ENCODE assay signal across 8 cellular contexts in genomic region chr17:38474707-38475106, GRCh38. TPM values are rescaled to one million over a fixed set of nuclear protein-coding genes. Genes with fewer than 3 reads are reported as not detected.
DNase-seq lines count a peak whose midpoint lies in the region; TF ChIP-seq lines count a peak whose summit lies in the region.
"Not testable (repeated sequence)": the region's sequence is repeated elsewhere in the genome, so short reads cannot be mapped to it uniquely, and the experiment has no call there.

No MANE protein-coding gene starts in this region.

- TF ChIP-seq POLR2A in sigmoid colon (IDR thresholded peaks at IDR 0.05) = not testable (repeated sequence)

- POLR2A ChIA-PET in activated CD4-positive, alpha-beta memory T cell treated with anti-CD3 and anti-CD28 coated beads for 36 hours (lab: Charles Lee) = not testable (repeated sequence)

- not testable (repeated sequence) for H3K79me2 ChIP-seq in Karpas-422 (ENCODE audit: low read length); hepatocyte

- DNase-seq in AG10803 (ENCODE audit: low read depth) (peak; percentile 59), Karpas-422 (peak; percentile 82), OCI-M1 (lab: John Stamatoyannopoulos, UW) (peak; percentile 70), endodermal cell (peak; percentile 84), sigmoid colon (peak; percentile 85)
- DNase-seq in activated CD4-positive, alpha-beta memory T cell treated with anti-CD3 and anti-CD28 coated beads for 36 hours = peak; percentile 15
- DNase-seq in hepatocyte (ENCODE audit: low spot score) = not testable (repeated sequence)

- H3K27me3 Mint-ChIP-seq in activated CD4-positive, alpha-beta memory T cell treated with anti-CD3 and anti-CD28 coated beads for 36 hours; endodermal cell (ENCODE audit: insufficient read depth): not testable (repeated sequence)

- WGBS in endodermal cell (ENCODE audit: insufficient coverage in 1 of 2, insufficient read length in 1 of 2), 2 experiments = 75% methylated on average over 8 of the region's 8 CpGs; no CpG with 5 or more reads in 1 of the 2 experiments
- 69% methylated on average over 8 of the region's 8 CpGs for WGBS in hepatocyte (ENCODE audit: low lambda C conversion rate, missing lambda C conversion rate)
- 68 to 71% methylated on average over 8 of the region's 8 CpGs for WGBS in sigmoid colon, 2 donors

- CTCF ChIA-PET in activated CD4-positive, alpha-beta memory T cell treated with anti-CD3 and anti-CD28 coated beads for 36 hours (lab: Charles Lee) = not testable (repeated sequence)

- not testable (repeated sequence) for H3K9ac ChIP-seq in Karpas-422 (ENCODE audit: low read length); endodermal cell (ENCODE audit: extremely low read depth, low read length, poor library complexity, severe bottlenecking)

- H3K4me1 Mint-ChIP-seq in activated CD4-positive, alpha-beta memory T cell treated with anti-CD3 and anti-CD28 coated beads for 36 hours (ENCODE audit: low read depth); endodermal cell: not testable (repeated sequence)

- H3K36me3 ChIP-seq in Karpas-422 (ENCODE audit: insufficient read depth, low read length); endodermal cell (ENCODE audit: control insufficient read depth, insufficient read depth, low read length); hepatocyte (replicated peaks; ENCODE audit: insufficient read depth, low read depth): not testable (repeated sequence)
- peaks cover 8 to 86% (median 32%) of the 10 kb centered on the region in 4 donors for H3K36me3 ChIP-seq in sigmoid colon

- H3K4me2 ChIP-seq in Karpas-422 (ENCODE audit: low read depth, low read length, poor library complexity, severe bottlenecking); hepatocyte: not testable (repeated sequence)

- TF ChIP-seq EP300 in sigmoid colon (IDR thresholded peaks at IDR 0.05) = not testable (repeated sequence)

- H4K20me1 ChIP-seq in Karpas-422 (ENCODE audit: insufficient read depth, low read depth, low read length); hepatocyte (ENCODE audit: insufficient read depth, poor library complexity, severe bottlenecking): not testable (repeated sequence)

- not testable (repeated sequence) for H3K27ac Mint-ChIP-seq in activated CD4-positive, alpha-beta memory T cell treated with anti-CD3 and anti-CD28 coated beads for 36 hours; endodermal cell

- H3K36me3 Mint-ChIP-seq in activated CD4-positive, alpha-beta memory T cell treated with anti-CD3 and anti-CD28 coated beads for 36 hours; endodermal cell (ENCODE audit: low read depth): not testable (repeated sequence)

- not testable (repeated sequence) for H3K4me3 Mint-ChIP-seq in activated CD4-positive, alpha-beta memory T cell treated with anti-CD3 and anti-CD28 coated beads for 36 hours; endodermal cell

- not testable (repeated sequence) for H2AFZ ChIP-seq in Karpas-422 (ENCODE audit: low read length); hepatocyte

- intact Hi-C loops in activated CD4-positive, alpha-beta memory T cell treated with anti-CD3 and anti-CD28 coated beads for 36 hours (cut with micrococcal nuclease); sigmoid colon (cut with DNase I): not testable (repeated sequence)

- TF ChIP-seq CTCF in AG10803 (conservative IDR thresholded peaks at IDR 0.05; ENCODE audit: low read length) (peak; percentile 43), GM12872 (IDR thresholded peaks at IDR 0.05; ENCODE audit: insufficient read depth, low read depth, low read length) (peak; percentile 57; the same call in 2 of the 3 replicates), endodermal cell (conservative IDR thresholded peaks at IDR 0.05) (peak; percentile 74), hepatocyte (IDR thresholded peaks at IDR 0.05; ENCODE audit: poor library complexity) (peak; percentile 28), sigmoid colon (IDR thresholded peaks at IDR 0.05) (peak in 1 of 4 experiments; percentile 13)

- H3K27ac ChIP-seq in Karpas-422 (ENCODE audit: low read length); endodermal cell (ENCODE audit: low read depth, low read length); hepatocyte: not testable (repeated sequence)
- H3K27ac ChIP-seq in sigmoid colon = peak overlapping the region; percentile 18 to 57 (median 52)

- not testable (repeated sequence) for H3K9me3 ChIP-seq in Karpas-422 (ENCODE audit: low read length); endodermal cell (ENCODE audit: control insufficient read depth, low read length); hepatocyte (ENCODE audit: low read depth); sigmoid colon

- H3K4me1 ChIP-seq in Karpas-422 (ENCODE audit: low read length); endodermal cell (ENCODE audit: control insufficient read depth, insufficient read depth, low read length); hepatocyte (ENCODE audit: insufficient read depth): not testable (repeated sequence)
- H3K4me1 ChIP-seq in sigmoid colon = peaks cover 0 to 26% (median 11%) of the 10 kb centered on the region in 4 donors

- H3K27me3 ChIP-seq in Karpas-422 (ENCODE audit: low read length); endodermal cell (ENCODE audit: control insufficient read depth, insufficient read depth, low read length, poor library complexity, severe bottlenecking); hepatocyte; sigmoid colon: not testable (repeated sequence)

- H3K4me3 ChIP-seq in AG10803 (ENCODE audit: low read length); Karpas-422 (ENCODE audit: low read length); endodermal cell (ENCODE audit: low read length); hepatocyte; sigmoid colon: not testable (repeated sequence)

- H3K9me2 ChIP-seq in Karpas-422 (replicated peaks; ENCODE audit: insufficient read depth, low read length); hepatocyte (replicated peaks; ENCODE audit: insufficient read depth): not testable (repeated sequence)

- not testable (repeated sequence) for H3K9me3 Mint-ChIP-seq in activated CD4-positive, alpha-beta memory T cell treated with anti-CD3 and anti-CD28 coated beads for 36 hours; endodermal cell

RNA-seq across cellular contexts. Expression of gene ARHGAP23, which starts 46.4 kb away (rescaled TPM):
- 0.04 and 0.54 TPM in 2 replicates for total RNA-seq in Karpas-422 (2014; rRNA removed; shearing (Covaris generic); ENCODE audit: low replicate concordance)
- total RNA-seq in activated CD4-positive, alpha-beta memory T cell treated with anti-CD3 and anti-CD28 coated beads for 36 hours = 1 to 10 TPM; 1.3 to 1.4 TPM
- total RNA-seq in endodermal cell = 10 to 100 TPM in 1 of 2 donors, 1 to 10 TPM in 1; 9.4 to 18.0 TPM
- 22.0 TPM for polyA plus RNA-seq in endodermal cell (2013, experiment 1 of 2)
- polyA plus RNA-seq in endodermal cell (2013, experiment 2 of 2) = 12.8 TPM
- total RNA-seq in hepatocyte = 7.3 and 16.0 TPM in 2 replicates
- polyA plus RNA-seq in hepatocyte = 30.0 and 32.8 TPM in 2 replicates
- total RNA-seq in sigmoid colon = 10 to 100 TPM; 11.2 to 42.1 (median 28.5) TPM
- 1 to 10 TPM in 2 of 3 donors, under 1 TPM in 1; 0.69 to 9.8 (median 3.0) TPM for polyA plus RNA-seq in sigmoid colon
